In genomic region chr12:57454566-57455373, GRCh38 we compare ENCODE assay signal across 1 cellular context.
TF ChIP-seq lines count a peak whose summit lies in the region.

A gene with protein sequence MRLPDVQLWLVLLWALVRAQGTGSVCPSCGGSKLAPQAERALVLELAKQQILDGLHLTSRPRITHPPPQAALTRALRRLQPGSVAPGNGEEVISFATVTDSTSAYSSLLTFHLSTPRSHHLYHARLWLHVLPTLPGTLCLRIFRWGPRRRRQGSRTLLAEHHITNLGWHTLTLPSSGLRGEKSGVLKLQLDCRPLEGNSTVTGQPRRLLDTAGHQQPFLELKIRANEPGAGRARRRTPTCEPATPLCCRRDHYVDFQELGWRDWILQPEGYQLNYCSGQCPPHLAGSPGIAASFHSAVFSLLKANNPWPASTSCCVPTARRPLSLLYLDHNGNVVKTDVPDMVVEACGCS (plus strand): TSS chr12:57455307. CDS start chr12:57455537, 230 bp downstream.

TF ChIP-seq in GM23338, 12 proteins besides CTCF, POLR2A, EP300 and RAD21 (continued from another document):
- TF ChIP-seq ZNF462 (CRISPR knock-in tag; IDR thresholded peaks at IDR 0.05), result no peak
TF ChIP-seq in GM23338: peak in this region for 2.
